Comparison of ENCODE assay signal across 15 cellular contexts in genomic region chr6:167665698-167666380, GRCh38.
"Had no signal": no experiment of that assay in that cellular context is flagged by ENCODE, and none has a peak within 500 bp of the region (broad histone marks: within the 10 kb centered on the region; RNA-seq: fewer than 3 reads in every experiment).

No MANE protein-coding gene starts in this region.

- DNase-seq: activated CD4-positive, alpha-beta T cell treated with anti-CD3 and anti-CD28 coated beads, Interleukin-2, amount 10 ng/mL, durations not matched to agents 24 days and 14 days; activated CD8-positive, alpha-beta memory T cell treated with anti-CD3 and anti-CD28 coated beads, Interleukin-2, amount 50 U/mL, for 4 hours; activated effector memory CD4-positive, alpha-beta T cell treated with Interleukin-2 at 50 U/mL for 16 hours; activated naive CD4-positive, alpha-beta T cell treated with anti-CD3 and anti-CD28 coated beads, Interleukin-2, amount 10 ng/mL, durations not matched to agents 7 days and 5 days; activated T-cell treated with anti-CD3 and anti-CD28 coated beads, Interleukin-2, amount 50 U/mL, for 4 hours; colonic mucosa; foreskin melanocyte; glutamatergic neuron; left colon; retina; T1000; trophoblast cell had no signal

- H3K27me3 Mint-ChIP-seq: activated CD4-positive, alpha-beta T cell treated with anti-CD3 and anti-CD28 coated beads, Interleukin-2, amount 10 ng/mL, durations not matched to agents 24 days and 14 days had no signal

- H3K4me1 Mint-ChIP-seq: activated CD4-positive, alpha-beta T cell treated with anti-CD3 and anti-CD28 coated beads, Interleukin-2, amount 10 ng/mL, durations not matched to agents 24 days and 14 days; activated naive CD4-positive, alpha-beta T cell treated with anti-CD3 and anti-CD28 coated beads, Interleukin-2, amount 10 ng/mL, durations not matched to agents 7 days and 5 days had no signal

- H3K9me3 ChIP-seq: colonic mucosa, suprapubic skin had no signal

- H3K4me1 ChIP-seq: colonic mucosa, suprapubic skin had no signal

- H3K9me3 Mint-ChIP-seq: activated CD4-positive, alpha-beta T cell treated with anti-CD3 and anti-CD28 coated beads, Interleukin-2, amount 10 ng/mL, durations not matched to agents 24 days and 14 days; activated naive CD4-positive, alpha-beta T cell treated with anti-CD3 and anti-CD28 coated beads, Interleukin-2, amount 10 ng/mL, durations not matched to agents 7 days and 5 days; activated T-cell treated with anti-CD3 and anti-CD28 coated beads, Interleukin-2, amount 50 U/mL, for 4 hours; stimulated activated naive CD8-positive, alpha-beta T cell treated with anti-CD3 and anti-CD28 coated beads, Interleukin-15, Interleukin-2, amounts not matched to agents 100 ng/mL and 50 ng/mL, for 24 hours had no signal

- H3K27me3 ChIP-seq: colonic mucosa had no signal

- ATAC-seq: activated T-cell treated with anti-CD3 and anti-CD28 coated beads, Interleukin-2, amount 50 U/mL, for 4 hours; left colon had no signal

- H3K27ac Mint-ChIP-seq: activated CD4-positive, alpha-beta T cell treated with anti-CD3 and anti-CD28 coated beads, Interleukin-2, amount 10 ng/mL, durations not matched to agents 24 days and 14 days; activated naive CD4-positive, alpha-beta T cell treated with anti-CD3 and anti-CD28 coated beads, Interleukin-2, amount 10 ng/mL, durations not matched to agents 7 days and 5 days; stimulated activated naive CD8-positive, alpha-beta T cell treated with anti-CD3 and anti-CD28 coated beads, Interleukin-15, Interleukin-2, amounts not matched to agents 100 ng/mL and 50 ng/mL, for 24 hours had no signal

- H3K4me3 Mint-ChIP-seq: activated CD4-positive, alpha-beta T cell treated with anti-CD3 and anti-CD28 coated beads, Interleukin-2, amount 10 ng/mL, durations not matched to agents 24 days and 14 days; activated naive CD4-positive, alpha-beta T cell treated with anti-CD3 and anti-CD28 coated beads, Interleukin-2, amount 10 ng/mL, durations not matched to agents 7 days and 5 days; activated T-cell treated with anti-CD3 and anti-CD28 coated beads, Interleukin-2, amount 50 U/mL, for 4 hours; stimulated activated naive CD8-positive, alpha-beta T cell treated with anti-CD3 and anti-CD28 coated beads, Interleukin-15, Interleukin-2, amounts not matched to agents 100 ng/mL and 50 ng/mL, for 24 hours had no signal

- H3K4me3 ChIP-seq: colonic mucosa, lung, suprapubic skin had no signal

- H3K36me3 Mint-ChIP-seq: activated naive CD4-positive, alpha-beta T cell treated with anti-CD3 and anti-CD28 coated beads, Interleukin-2, amount 10 ng/mL, durations not matched to agents 7 days and 5 days had no signal

- H3K36me3 ChIP-seq: colonic mucosa, suprapubic skin had no signal

- H3K27ac ChIP-seq: colonic mucosa, suprapubic skin had no signal
